ENCODE assay signal across 14 cellular contexts in genomic region chr16:57388359-57389086, GRCh38. TPM values are rescaled to one million over a fixed set of nuclear protein-coding genes. Genes with fewer than 3 reads are reported as not detected.
DNase-seq lines count a peak whose midpoint lies in the region; ATAC-seq lines count a peak whose summit lies in the region.
"Had no signal": no experiment of that assay in that cellular context is flagged by ENCODE, and none has a peak within 500 bp of the region (broad histone marks: within the 10 kb centered on the region; RNA-seq: fewer than 3 reads in every experiment).

No MANE protein-coding gene starts in this region.

- no peak overlapping the region for H3K4me3 Mint-ChIP-seq in stimulated activated naive CD8-positive, alpha-beta T cell treated with anti-CD3 and anti-CD28 coated beads, Interleukin-15, Interleukin-2, amounts not matched to agents 100 ng/mL and 50 ng/mL, for 24 hours

- H3K9me3 Mint-ChIP-seq in stimulated activated naive CD8-positive, alpha-beta T cell treated with anti-CD3 and anti-CD28 coated beads, Interleukin-15, Interleukin-2, amounts not matched to agents 100 ng/mL and 50 ng/mL, for 24 hours: no peaks in the 10 kb centered on the region

- no peak for DNase-seq in stimulated activated naive CD8-positive, alpha-beta T cell treated with anti-CD3 and anti-CD28 coated beads, Interleukin-15, Interleukin-2, amounts not matched to agents 100 U/mL and 50 U/mL, for 24 hours
- DNase-seq in left colon: no peak
- DNase-seq in Right ventricle myocardium superior: no peak
- no peak for DNase-seq in activated gamma-delta T cell (lab: John Stamatoyannopoulos, UW)
- DNase-seq: activated CD8-positive, alpha-beta memory T cell treated with anti-CD3 and anti-CD28 coated beads, Interleukin-2, amount 50 U/mL, for 48 hours; amygdala; left cardiac atrium; NCI-H146; NCI-H774 had no signal

- peak overlapping the region; percentile 46 for H3K27ac Mint-ChIP-seq in stimulated activated naive CD8-positive, alpha-beta T cell treated with anti-CD3 and anti-CD28 coated beads, Interleukin-15, Interleukin-2, amounts not matched to agents 100 ng/mL and 50 ng/mL, for 24 hours

- H3K27me3 Mint-ChIP-seq in stimulated activated naive CD8-positive, alpha-beta T cell treated with anti-CD3 and anti-CD28 coated beads, Interleukin-15, Interleukin-2, amounts not matched to agents 100 ng/mL and 50 ng/mL, for 24 hours: peaks cover 11% of the 10 kb centered on the region

- no peaks in the 10 kb centered on the region for H3K36me3 Mint-ChIP-seq in stimulated activated naive CD8-positive, alpha-beta T cell treated with anti-CD3 and anti-CD28 coated beads, Interleukin-15, Interleukin-2, amounts not matched to agents 100 ng/mL and 50 ng/mL, for 24 hours (ENCODE audit: low read depth)

- no peak for ATAC-seq in stimulated activated naive CD8-positive, alpha-beta T cell treated with anti-CD3 and anti-CD28 coated beads, Interleukin-15, Interleukin-2, amounts not matched to agents 100 U/mL and 50 U/mL, for 24 hours
- ATAC-seq in HG03442 (IDR thresholded peaks at IDR 0.05; ENCODE audit: unreplicated experiment): peak; percentile 34
- peak; percentile 70 for ATAC-seq in left colon
- ATAC-seq in GM18858 (IDR thresholded peaks at IDR 0.05; ENCODE audit: unreplicated experiment): no peak
- no peak for ATAC-seq in Right ventricle myocardium superior (ENCODE audit: poor library complexity)
- no peak for ATAC-seq in HG03039 (IDR thresholded peaks at IDR 0.05; ENCODE audit: unreplicated experiment)
- ATAC-seq: left cardiac atrium had no signal

- peaks cover 31% of the 10 kb centered on the region for H3K4me1 Mint-ChIP-seq in stimulated activated naive CD8-positive, alpha-beta T cell treated with anti-CD3 and anti-CD28 coated beads, Interleukin-15, Interleukin-2, amounts not matched to agents 100 ng/mL and 50 ng/mL, for 24 hours (ENCODE audit: low read depth)

- intact Hi-C loops in left colon (cut with DNase I, micrococcal nuclease): no loop called here
- intact Hi-C loops in Right ventricle myocardium superior (cut with DNase I): no loop called here

RNA-seq across cellular contexts. Expression of gene CCL17, which starts 16.0 kb away (rescaled TPM):
- total RNA-seq in left colon (not detected), Right ventricle myocardium superior (not detected)
- total RNA-seq: glomerular endothelial cell, left cardiac atrium had no signal

RNA-seq across cellular contexts. Expression of gene CX3CL1, which starts 16.2 kb away (rescaled TPM):
- total RNA-seq in left colon (1 to 10 TPM; 2.9 to 4.7 TPM), Right ventricle myocardium superior (11.6 TPM)

RNA-seq across cellular contexts. Expression of gene CCL22, which starts 29.9 kb away (rescaled TPM):
- total RNA-seq in left colon (under 1 TPM in 1 of 2 donors, not detected in 1; 0.45 TPM), Right ventricle myocardium superior (not detected)
- total RNA-seq: glomerular endothelial cell had no signal

RNA-seq across cellular contexts. Expression of gene CIAPIN1, which starts 58.7 kb away (rescaled TPM):
- 10 to 100 TPM; 47.3 to 72.5 TPM for total RNA-seq in left colon
- 41.8 TPM for total RNA-seq in Right ventricle myocardium superior

RNA-seq across cellular contexts. Expression of gene COQ9, which starts 58.8 kb away (rescaled TPM):
- total RNA-seq in left colon: 100 to 1,000 TPM; 107 to 117 TPM
- 225 TPM for total RNA-seq in Right ventricle myocardium superior

Comparison
In these comparisons a context has a peak if more than half of its experiments do, and no peak if none do; other contexts are left out.
1. ATAC-seq: peak in HG03442 (single experiment) and left colon (single experiment); none in stimulated activated naive CD8-positive, alpha-beta T cell treated with anti-CD3 and anti-CD28 coated beads, Interleukin-15, Interleukin-2, amounts not matched to agents 100 U/mL and 50 U/mL, for 24 hours (single experiment), GM18858 (single experiment), Right ventricle myocardium superior (single experiment) and HG03039 (single experiment).